Comparison of ENCODE assay signal across 22 cellular contexts in the genomic region with DNA sequence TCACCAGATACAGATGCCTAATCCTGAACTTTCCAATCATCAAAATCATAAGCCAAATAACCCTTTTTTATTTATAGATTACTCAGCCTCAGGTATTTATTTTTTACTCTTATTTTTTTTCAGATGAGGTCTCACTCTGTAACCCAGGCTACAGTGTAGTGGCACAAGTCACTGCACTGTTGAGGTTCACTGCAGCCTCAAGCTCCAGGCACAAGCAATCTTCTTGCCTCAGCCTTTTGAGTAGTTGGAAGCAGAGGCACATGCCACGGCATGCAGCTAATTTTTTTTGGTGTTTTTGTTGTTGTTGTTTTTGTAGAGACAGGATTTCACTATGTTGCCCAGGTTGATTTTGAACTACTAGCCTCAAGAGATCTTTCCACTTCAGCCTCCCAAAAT.
"Had no signal": no experiment of that assay in that cellular context is flagged by ENCODE, and none has a peak within 500 bp of the region (broad histone marks: within the 10 kb centered on the region; RNA-seq: fewer than 3 reads in every experiment).

No MANE protein-coding gene starts in this region.

- H3K4me2 ChIP-seq: smooth muscle cell had no signal

- H3K27me3 ChIP-seq: breast epithelium, gastrocnemius medialis, heart left ventricle, ovary, testis, upper lobe of right lung had no signal

- H3K4me3 ChIP-seq: breast epithelium, gastrocnemius medialis, heart left ventricle, left ventricle myocardium inferior, ovary, smooth muscle cell, testis, upper lobe of right lung had no signal

- H3K9me3 ChIP-seq: breast epithelium, gastrocnemius medialis, heart left ventricle, left ventricle myocardium inferior, ovary, testis, upper lobe of right lung had no signal

- H3K36me3 ChIP-seq: breast epithelium, gastrocnemius medialis, left ventricle myocardium inferior, ovary, upper lobe of right lung had no signal

- H3K4me1 ChIP-seq: breast epithelium, gastrocnemius medialis, heart left ventricle, testis, upper lobe of right lung had no signal

- H3K27ac ChIP-seq: breast epithelium, gastrocnemius medialis, heart left ventricle, left ventricle myocardium inferior, ovary, testis, upper lobe of right lung had no signal

- DNase-seq: activated CD4-positive, alpha-beta T cell treated with anti-CD3 and anti-CD28 coated beads, Interleukin-2, amount 10 ng/mL, durations not matched to agents 7 days and 5 days; activated CD8-positive, alpha-beta T cell treated with anti-CD3 and anti-CD28 coated beads, Interleukin-2, amount 10 ng/mL, durations not matched to agents 7 days and 5 days; activated effector memory CD4-positive, alpha-beta T cell treated with anti-CD3 and anti-CD28 coated beads, Interleukin-2, amount 50 U/mL, for 16 hours; activated naive CD4-positive, alpha-beta T cell treated with anti-CD3 and anti-CD28 coated beads, Interleukin-2, amount 50 U/mL, for 16 hours; activated T-cell treated with anti-CD3 and anti-CD28 coated beads, Interleukin-2, amount 50 U/mL, for 4 hours; aorta; cerebellar nuclear complex; cortex of kidney; effector CD4-positive, alpha-beta T cell; gastrocnemius medialis; heart left ventricle; immature natural killer cell; kidney glomerular epithelial cell; left ventricle myocardium inferior; mammary epithelial cell; ovary; stimulated activated CD4-positive, alpha-beta T cell treated with anti-CD3 and anti-CD28 coated beads, Interleukin-4, amount 100 ng/mL, for 24 hours; T1000; testis; upper lobe of right lung had no signal
